In the genomic region with DNA sequence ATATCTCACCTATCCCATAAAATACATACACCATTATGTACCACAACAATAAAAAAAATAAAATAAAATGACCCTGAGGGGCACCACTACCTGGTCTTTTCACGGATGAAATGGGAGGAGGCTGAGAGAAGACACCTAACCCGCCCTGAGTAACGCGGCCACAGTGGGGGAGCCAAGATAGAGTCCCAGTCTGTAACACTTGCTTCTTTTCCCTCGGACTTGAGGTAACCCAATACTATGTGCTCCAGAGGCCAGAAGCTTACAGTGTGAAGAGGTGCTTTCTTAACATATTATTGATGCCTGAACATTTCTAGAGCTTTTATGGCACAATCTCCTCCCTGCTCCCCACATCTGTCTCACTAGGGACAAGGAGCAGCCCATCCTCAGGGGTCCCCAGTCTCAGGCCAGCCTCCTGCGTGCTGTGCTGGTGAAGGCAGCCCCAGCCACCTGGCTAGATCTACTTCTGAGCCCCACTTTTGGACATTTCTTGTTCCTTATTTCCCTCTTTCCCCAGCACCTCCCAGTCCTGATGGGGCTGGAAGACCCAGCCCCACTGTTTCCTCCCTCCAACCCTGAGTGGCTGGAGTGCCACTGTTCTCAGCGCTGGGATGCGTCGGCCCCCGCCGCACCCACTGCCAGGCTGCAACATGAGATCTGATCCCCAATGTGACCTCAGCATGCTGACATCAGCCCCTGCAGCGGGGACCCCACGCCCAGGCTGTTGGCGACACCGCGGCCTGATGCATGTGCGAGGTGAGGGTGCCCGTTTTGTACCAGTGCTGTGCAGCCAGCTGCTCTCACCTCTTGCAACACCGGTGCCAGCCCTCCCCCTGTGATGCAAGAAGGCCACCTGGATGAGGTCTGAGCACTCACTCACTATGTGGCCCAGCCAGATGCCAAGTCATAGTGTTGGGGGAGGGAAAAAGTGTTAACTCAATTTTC, we compare ENCODE assay signal across 1 cellular context.
TF ChIP-seq lines count a peak whose summit lies in the region.

No MANE protein-coding gene starts in this region.

TF ChIP-seq in WTC11, 78 proteins besides CTCF, POLR2A, EP300 and RAD21 (continued from another document and continues in another):
- TF ChIP-seq, protein P1, sequence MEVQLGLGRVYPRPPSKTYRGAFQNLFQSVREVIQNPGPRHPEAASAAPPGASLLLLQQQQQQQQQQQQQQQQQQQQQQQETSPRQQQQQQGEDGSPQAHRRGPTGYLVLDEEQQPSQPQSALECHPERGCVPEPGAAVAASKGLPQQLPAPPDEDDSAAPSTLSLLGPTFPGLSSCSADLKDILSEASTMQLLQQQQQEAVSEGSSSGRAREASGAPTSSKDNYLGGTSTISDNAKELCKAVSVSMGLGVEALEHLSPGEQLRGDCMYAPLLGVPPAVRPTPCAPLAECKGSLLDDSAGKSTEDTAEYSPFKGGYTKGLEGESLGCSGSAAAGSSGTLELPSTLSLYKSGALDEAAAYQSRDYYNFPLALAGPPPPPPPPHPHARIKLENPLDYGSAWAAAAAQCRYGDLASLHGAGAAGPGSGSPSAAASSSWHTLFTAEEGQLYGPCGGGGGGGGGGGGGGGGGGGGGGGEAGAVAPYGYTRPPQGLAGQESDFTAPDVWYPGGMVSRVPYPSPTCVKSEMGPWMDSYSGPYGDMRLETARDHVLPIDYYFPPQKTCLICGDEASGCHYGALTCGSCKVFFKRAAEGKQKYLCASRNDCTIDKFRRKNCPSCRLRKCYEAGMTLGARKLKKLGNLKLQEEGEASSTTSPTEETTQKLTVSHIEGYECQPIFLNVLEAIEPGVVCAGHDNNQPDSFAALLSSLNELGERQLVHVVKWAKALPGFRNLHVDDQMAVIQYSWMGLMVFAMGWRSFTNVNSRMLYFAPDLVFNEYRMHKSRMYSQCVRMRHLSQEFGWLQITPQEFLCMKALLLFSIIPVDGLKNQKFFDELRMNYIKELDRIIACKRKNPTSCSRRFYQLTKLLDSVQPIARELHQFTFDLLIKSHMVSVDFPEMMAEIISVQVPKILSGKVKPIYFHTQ (CRISPR knock-in tag; IDR thresholded peaks at IDR 0.05) = no peak
- TF ChIP-seq ZNF232 (CRISPR knock-in tag; IDR thresholded peaks at IDR 0.05) (no peak), FOXP1 (CRISPR knock-in tag; IDR thresholded peaks at IDR 0.05; ENCODE audit: borderline replicate concordance) (peak; percentile 68; the same call in 1 of the 2 replicates), ELF4 (CRISPR knock-in tag; IDR thresholded peaks at IDR 0.05; ENCODE audit: low read depth) (no peak), FOXJ3 (CRISPR knock-in tag; IDR thresholded peaks at IDR 0.05; ENCODE audit: borderline replicate concordance) (no peak), ZBTB21 (CRISPR knock-in tag; IDR thresholded peaks at IDR 0.05; ENCODE audit: borderline replicate concordance) (peak; percentile 82; the same call in 1 of the 2 replicates), RORB (CRISPR knock-in tag; IDR thresholded peaks at IDR 0.05) (no peak), CBFB (CRISPR knock-in tag; IDR thresholded peaks at IDR 0.05; ENCODE audit: low read depth) (no peak), ATF1 (CRISPR knock-in tag; IDR thresholded peaks at IDR 0.05) (no peak), CREM (CRISPR knock-in tag; IDR thresholded peaks at IDR 0.05) (no peak), GABPB1 (CRISPR knock-in tag; IDR thresholded peaks at IDR 0.05) (no peak), CREB1 (CRISPR knock-in tag; IDR thresholded peaks at IDR 0.05) (no peak), ESRRA (CRISPR knock-in tag; IDR thresholded peaks at IDR 0.05; ENCODE audit: borderline replicate concordance) (no peak), SMAD4 (CRISPR knock-in tag; IDR thresholded peaks at IDR 0.05) (no peak), GTF2I (CRISPR knock-in tag; conservative IDR thresholded peaks at IDR 0.05) (no peak), NFE2L1 (CRISPR knock-in tag; IDR thresholded peaks at IDR 0.05) (peak; percentile 82), ZNF138 (CRISPR knock-in tag; conservative IDR thresholded peaks at IDR 0.05) (no peak), SOX15 (CRISPR knock-in tag; IDR thresholded peaks at IDR 0.05) (no peak), HMGA2 (CRISPR knock-in tag; IDR thresholded peaks at IDR 0.05) (no peak)
- TF ChIP-seq, protein P2, sequence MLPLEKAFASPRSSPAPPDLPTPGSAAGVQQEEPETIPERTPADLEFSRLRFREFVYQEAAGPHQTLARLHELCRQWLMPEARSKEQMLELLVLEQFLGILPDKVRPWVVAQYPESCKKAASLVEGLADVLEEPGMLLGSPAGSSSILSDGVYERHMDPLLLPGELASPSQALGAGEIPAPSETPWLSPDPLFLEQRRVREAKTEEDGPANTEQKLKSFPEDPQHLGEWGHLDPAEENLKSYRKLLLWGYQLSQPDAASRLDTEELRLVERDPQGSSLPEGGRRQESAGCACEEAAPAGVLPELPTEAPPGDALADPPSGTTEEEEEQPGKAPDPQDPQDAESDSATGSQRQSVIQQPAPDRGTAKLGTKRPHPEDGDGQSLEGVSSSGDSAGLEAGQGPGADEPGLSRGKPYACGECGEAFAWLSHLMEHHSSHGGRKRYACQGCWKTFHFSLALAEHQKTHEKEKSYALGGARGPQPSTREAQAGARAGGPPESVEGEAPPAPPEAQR (CRISPR knock-in tag; IDR thresholded peaks at IDR 0.05) = no peak
- TF ChIP-seq, protein P3, sequence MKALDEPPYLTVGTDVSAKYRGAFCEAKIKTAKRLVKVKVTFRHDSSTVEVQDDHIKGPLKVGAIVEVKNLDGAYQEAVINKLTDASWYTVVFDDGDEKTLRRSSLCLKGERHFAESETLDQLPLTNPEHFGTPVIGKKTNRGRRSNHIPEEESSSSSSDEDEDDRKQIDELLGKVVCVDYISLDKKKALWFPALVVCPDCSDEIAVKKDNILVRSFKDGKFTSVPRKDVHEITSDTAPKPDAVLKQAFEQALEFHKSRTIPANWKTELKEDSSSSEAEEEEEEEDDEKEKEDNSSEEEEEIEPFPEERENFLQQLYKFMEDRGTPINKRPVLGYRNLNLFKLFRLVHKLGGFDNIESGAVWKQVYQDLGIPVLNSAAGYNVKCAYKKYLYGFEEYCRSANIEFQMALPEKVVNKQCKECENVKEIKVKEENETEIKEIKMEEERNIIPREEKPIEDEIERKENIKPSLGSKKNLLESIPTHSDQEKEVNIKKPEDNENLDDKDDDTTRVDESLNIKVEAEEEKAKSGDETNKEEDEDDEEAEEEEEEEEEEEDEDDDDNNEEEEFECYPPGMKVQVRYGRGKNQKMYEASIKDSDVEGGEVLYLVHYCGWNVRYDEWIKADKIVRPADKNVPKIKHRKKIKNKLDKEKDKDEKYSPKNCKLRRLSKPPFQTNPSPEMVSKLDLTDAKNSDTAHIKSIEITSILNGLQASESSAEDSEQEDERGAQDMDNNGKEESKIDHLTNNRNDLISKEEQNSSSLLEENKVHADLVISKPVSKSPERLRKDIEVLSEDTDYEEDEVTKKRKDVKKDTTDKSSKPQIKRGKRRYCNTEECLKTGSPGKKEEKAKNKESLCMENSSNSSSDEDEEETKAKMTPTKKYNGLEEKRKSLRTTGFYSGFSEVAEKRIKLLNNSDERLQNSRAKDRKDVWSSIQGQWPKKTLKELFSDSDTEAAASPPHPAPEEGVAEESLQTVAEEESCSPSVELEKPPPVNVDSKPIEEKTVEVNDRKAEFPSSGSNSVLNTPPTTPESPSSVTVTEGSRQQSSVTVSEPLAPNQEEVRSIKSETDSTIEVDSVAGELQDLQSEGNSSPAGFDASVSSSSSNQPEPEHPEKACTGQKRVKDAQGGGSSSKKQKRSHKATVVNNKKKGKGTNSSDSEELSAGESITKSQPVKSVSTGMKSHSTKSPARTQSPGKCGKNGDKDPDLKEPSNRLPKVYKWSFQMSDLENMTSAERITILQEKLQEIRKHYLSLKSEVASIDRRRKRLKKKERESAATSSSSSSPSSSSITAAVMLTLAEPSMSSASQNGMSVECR (CRISPR knock-in tag; IDR thresholded peaks at IDR 0.05; ENCODE audit: borderline replicate concordance) = no peak
- TF ChIP-seq, protein P4, sequence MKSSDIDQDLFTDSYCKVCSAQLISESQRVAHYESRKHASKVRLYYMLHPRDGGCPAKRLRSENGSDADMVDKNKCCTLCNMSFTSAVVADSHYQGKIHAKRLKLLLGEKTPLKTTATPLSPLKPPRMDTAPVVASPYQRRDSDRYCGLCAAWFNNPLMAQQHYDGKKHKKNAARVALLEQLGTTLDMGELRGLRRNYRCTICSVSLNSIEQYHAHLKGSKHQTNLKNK (CRISPR knock-in tag; IDR thresholded peaks at IDR 0.05) = no peak
- TF ChIP-seq, protein P5, sequence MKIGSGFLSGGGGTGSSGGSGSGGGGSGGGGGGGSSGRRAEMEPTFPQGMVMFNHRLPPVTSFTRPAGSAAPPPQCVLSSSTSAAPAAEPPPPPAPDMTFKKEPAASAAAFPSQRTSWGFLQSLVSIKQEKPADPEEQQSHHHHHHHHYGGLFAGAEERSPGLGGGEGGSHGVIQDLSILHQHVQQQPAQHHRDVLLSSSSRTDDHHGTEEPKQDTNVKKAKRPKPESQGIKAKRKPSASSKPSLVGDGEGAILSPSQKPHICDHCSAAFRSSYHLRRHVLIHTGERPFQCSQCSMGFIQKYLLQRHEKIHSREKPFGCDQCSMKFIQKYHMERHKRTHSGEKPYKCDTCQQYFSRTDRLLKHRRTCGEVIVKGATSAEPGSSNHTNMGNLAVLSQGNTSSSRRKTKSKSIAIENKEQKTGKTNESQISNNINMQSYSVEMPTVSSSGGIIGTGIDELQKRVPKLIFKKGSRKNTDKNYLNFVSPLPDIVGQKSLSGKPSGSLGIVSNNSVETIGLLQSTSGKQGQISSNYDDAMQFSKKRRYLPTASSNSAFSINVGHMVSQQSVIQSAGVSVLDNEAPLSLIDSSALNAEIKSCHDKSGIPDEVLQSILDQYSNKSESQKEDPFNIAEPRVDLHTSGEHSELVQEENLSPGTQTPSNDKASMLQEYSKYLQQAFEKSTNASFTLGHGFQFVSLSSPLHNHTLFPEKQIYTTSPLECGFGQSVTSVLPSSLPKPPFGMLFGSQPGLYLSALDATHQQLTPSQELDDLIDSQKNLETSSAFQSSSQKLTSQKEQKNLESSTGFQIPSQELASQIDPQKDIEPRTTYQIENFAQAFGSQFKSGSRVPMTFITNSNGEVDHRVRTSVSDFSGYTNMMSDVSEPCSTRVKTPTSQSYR (CRISPR knock-in tag; IDR thresholded peaks at IDR 0.05) = no peak; the same call in 1 of the 2 replicates
- TF ChIP-seq, protein P6, sequence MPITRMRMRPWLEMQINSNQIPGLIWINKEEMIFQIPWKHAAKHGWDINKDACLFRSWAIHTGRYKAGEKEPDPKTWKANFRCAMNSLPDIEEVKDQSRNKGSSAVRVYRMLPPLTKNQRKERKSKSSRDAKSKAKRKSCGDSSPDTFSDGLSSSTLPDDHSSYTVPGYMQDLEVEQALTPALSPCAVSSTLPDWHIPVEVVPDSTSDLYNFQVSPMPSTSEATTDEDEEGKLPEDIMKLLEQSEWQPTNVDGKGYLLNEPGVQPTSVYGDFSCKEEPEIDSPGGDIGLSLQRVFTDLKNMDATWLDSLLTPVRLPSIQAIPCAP (CRISPR knock-in tag; IDR thresholded peaks at IDR 0.05) = no peak
- TF ChIP-seq, protein P7, sequence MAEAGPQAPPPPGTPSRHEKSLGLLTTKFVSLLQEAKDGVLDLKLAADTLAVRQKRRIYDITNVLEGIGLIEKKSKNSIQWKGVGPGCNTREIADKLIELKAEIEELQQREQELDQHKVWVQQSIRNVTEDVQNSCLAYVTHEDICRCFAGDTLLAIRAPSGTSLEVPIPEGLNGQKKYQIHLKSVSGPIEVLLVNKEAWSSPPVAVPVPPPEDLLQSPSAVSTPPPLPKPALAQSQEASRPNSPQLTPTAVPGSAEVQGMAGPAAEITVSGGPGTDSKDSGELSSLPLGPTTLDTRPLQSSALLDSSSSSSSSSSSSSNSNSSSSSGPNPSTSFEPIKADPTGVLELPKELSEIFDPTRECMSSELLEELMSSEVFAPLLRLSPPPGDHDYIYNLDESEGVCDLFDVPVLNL (CRISPR knock-in tag; IDR thresholded peaks at IDR 0.05; ENCODE audit: borderline replicate concordance, low read depth) = no peak
- TF ChIP-seq, protein P8, sequence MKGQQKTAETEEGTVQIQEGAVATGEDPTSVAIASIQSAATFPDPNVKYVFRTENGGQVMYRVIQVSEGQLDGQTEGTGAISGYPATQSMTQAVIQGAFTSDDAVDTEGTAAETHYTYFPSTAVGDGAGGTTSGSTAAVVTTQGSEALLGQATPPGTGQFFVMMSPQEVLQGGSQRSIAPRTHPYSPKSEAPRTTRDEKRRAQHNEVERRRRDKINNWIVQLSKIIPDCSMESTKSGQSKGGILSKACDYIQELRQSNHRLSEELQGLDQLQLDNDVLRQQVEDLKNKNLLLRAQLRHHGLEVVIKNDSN (CRISPR knock-in tag; IDR thresholded peaks at IDR 0.05) = no peak
- TF ChIP-seq, protein P9, sequence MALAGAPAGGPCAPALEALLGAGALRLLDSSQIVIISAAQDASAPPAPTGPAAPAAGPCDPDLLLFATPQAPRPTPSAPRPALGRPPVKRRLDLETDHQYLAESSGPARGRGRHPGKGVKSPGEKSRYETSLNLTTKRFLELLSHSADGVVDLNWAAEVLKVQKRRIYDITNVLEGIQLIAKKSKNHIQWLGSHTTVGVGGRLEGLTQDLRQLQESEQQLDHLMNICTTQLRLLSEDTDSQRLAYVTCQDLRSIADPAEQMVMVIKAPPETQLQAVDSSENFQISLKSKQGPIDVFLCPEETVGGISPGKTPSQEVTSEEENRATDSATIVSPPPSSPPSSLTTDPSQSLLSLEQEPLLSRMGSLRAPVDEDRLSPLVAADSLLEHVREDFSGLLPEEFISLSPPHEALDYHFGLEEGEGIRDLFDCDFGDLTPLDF (CRISPR knock-in tag; IDR thresholded peaks at IDR 0.05) = no peak; the same call in 1 of the 2 replicates
- TF ChIP-seq, protein P10, sequence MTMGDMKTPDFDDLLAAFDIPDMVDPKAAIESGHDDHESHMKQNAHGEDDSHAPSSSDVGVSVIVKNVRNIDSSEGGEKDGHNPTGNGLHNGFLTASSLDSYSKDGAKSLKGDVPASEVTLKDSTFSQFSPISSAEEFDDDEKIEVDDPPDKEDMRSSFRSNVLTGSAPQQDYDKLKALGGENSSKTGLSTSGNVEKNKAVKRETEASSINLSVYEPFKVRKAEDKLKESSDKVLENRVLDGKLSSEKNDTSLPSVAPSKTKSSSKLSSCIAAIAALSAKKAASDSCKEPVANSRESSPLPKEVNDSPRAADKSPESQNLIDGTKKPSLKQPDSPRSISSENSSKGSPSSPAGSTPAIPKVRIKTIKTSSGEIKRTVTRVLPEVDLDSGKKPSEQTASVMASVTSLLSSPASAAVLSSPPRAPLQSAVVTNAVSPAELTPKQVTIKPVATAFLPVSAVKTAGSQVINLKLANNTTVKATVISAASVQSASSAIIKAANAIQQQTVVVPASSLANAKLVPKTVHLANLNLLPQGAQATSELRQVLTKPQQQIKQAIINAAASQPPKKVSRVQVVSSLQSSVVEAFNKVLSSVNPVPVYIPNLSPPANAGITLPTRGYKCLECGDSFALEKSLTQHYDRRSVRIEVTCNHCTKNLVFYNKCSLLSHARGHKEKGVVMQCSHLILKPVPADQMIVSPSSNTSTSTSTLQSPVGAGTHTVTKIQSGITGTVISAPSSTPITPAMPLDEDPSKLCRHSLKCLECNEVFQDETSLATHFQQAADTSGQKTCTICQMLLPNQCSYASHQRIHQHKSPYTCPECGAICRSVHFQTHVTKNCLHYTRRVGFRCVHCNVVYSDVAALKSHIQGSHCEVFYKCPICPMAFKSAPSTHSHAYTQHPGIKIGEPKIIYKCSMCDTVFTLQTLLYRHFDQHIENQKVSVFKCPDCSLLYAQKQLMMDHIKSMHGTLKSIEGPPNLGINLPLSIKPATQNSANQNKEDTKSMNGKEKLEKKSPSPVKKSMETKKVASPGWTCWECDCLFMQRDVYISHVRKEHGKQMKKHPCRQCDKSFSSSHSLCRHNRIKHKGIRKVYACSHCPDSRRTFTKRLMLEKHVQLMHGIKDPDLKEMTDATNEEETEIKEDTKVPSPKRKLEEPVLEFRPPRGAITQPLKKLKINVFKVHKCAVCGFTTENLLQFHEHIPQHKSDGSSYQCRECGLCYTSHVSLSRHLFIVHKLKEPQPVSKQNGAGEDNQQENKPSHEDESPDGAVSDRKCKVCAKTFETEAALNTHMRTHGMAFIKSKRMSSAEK (CRISPR knock-in tag; IDR thresholded peaks at IDR 0.05; ENCODE audit: borderline replicate concordance) = 0 out of 2 replicates have a peak, but pooled peaks have one; percentile 26
- TF ChIP-seq, protein P11, sequence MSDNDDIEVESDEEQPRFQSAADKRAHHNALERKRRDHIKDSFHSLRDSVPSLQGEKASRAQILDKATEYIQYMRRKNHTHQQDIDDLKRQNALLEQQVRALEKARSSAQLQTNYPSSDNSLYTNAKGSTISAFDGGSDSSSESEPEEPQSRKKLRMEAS (CRISPR knock-in tag; IDR thresholded peaks at IDR 0.05) = peak; percentile 73
